Comparison of ENCODE assay signal across 8 cellular contexts in genomic region chr5:179765400-179765799, GRCh38. TPM values are rescaled to one million over a fixed set of nuclear protein-coding genes. Genes with fewer than 3 reads are reported as not detected.
A peak's percentile ranks its signal among the peaks of the same experiment; 100 is the strongest.
DNase-seq lines count a peak whose midpoint lies in the region; TF ChIP-seq lines count a peak whose summit lies in the region.

No MANE protein-coding gene starts in this region.

- in situ Hi-C loops in GM13977 (cut with MboI; ENCODE audit: low pct_unique_long_range_greater_than_20kb, low sequenced_read_pairs, unreplicated experiment) = no loop called here

- TF ChIP-seq CTCF in HL-60 (IDR thresholded peaks at IDR 0.05; ENCODE audit: insufficient read depth, low read length) = no peak
- no peak for TF ChIP-seq CTCF in GM13977 (IDR thresholded peaks at IDR 0.05; ENCODE audit: extremely low read depth, insufficient read depth, missing control alignments)

- H3K4me3 ChIP-seq in HL-60 (replicated peaks; ENCODE audit: insufficient read depth, low read length) = no peak overlapping the region

- DNase-seq in HL-60 (ENCODE audit: low read depth in 1 of 2, low spot score in 1 of 2) = peak in 1 of 2 experiments; percentile 48
- peak; percentile 44 for DNase-seq in UCSD-AML1 (lab: John Stamatoyannopoulos, UW; ENCODE audit: unreplicated experiment)
- peak; percentile 84 for DNase-seq in glomerular visceral epithelial cell (ENCODE audit: extremely low spot score)
- DNase-seq in smooth muscle cell of the brain vasculature (ENCODE audit: low read depth, low spot score) = peak; percentile 52
- DNase-seq in NCI-H187 (lab: John Stamatoyannopoulos, UW) = no peak
- DNase-seq in HT-29 (ENCODE audit: low spot score) = no peak
- DNase-seq in GM13977 (ENCODE audit: low spot score) = no peak
- no peak for DNase-seq in DMS79 treated with DMSO at 0.1 percent for 48 hours (lab: John Stamatoyannopoulos, UW)

- H3K27ac ChIP-seq in HL-60 (replicated peaks) = peak overlapping the region; percentile 16

- no peaks in the 10 kb centered on the region for H3K27me3 ChIP-seq in HL-60 (ENCODE audit: insufficient read depth, poor library complexity, severe bottlenecking)

RNA-seq across cellular contexts. Expression of gene LTC4S, which starts 28.4 kb away (rescaled TPM):
- total RNA-seq in HT-29 (2014; rRNA removed; shearing (Covaris generic)) = not detected in 2 replicates

RNA-seq across cellular contexts. Expression of gene MAML1, which starts 32.8 kb away (rescaled TPM):
- 15.4 and 30.0 TPM in 2 replicates for total RNA-seq in HT-29 (2014; rRNA removed; shearing (Covaris generic))

RNA-seq across cellular contexts. Expression of gene MGAT4B, which starts 41.3 kb away (rescaled TPM):
- 576 and 633 TPM in 2 replicates for total RNA-seq in HT-29 (2014; rRNA removed; shearing (Covaris generic))

RNA-seq across cellular contexts. Expression of gene SQSTM1, which starts 55.3 kb away (rescaled TPM):
- 1,334 and 1,661 TPM in 2 replicates for total RNA-seq in HT-29 (2014; rRNA removed; shearing (Covaris generic))

Comparison
In these comparisons a context has a peak if more than half of its experiments do, and no peak if none do; other contexts are left out.
1. DNase-seq: peak in UCSD-AML1 (single experiment), glomerular visceral epithelial cell (single experiment) and smooth muscle cell of the brain vasculature (single experiment); none in NCI-H187 (0 of 2), HT-29 (single experiment), GM13977 (single experiment) and DMS79 treated with DMSO at 0.1 percent for 48 hours (single experiment).